In genomic region chr2:12213222-12213621, GRCh38 we compare ENCODE assay signal across 34 cellular contexts.
DNase-seq lines count a peak whose midpoint lies in the region; ATAC-seq and TF ChIP-seq lines count a peak whose summit lies in the region.
"Had no signal": no experiment of that assay in that cellular context is flagged by ENCODE, and none has a peak within 500 bp of the region (broad histone marks: within the 10 kb centered on the region; RNA-seq: fewer than 3 reads in every experiment).

No MANE protein-coding gene starts in this region.

- no peaks in the 10 kb centered on the region for H3K9me3 Mint-ChIP-seq in nephron
- H3K9me3 Mint-ChIP-seq in CD8-positive, alpha-beta memory T cell, result no peaks in the 10 kb centered on the region
- H3K9me3 Mint-ChIP-seq: activated naive CD8-positive, alpha-beta T cell treated with anti-CD3 and anti-CD28 coated beads, Interleukin-2, amount 50 U/mL, for 24 hours; natural killer cell treated with Interleukin-12 subunit alpha and Interleukin-12 subunit beta and Interleukin-15 and Interleukin-18, amount 100 ng/mL, for 72 hours; stimulated activated effector memory CD8-positive, alpha-beta T cell treated with anti-CD3 and anti-CD28 coated beads, Interleukin-12 subunit alpha, Interleukin-12 subunit beta, amount 100 ng/mL, for 72 hours; type B pancreatic cell had no signal

- no peaks in the 10 kb centered on the region for H3K27me3 ChIP-seq in CD8-positive, alpha-beta memory T cell (ENCODE audit: insufficient read depth, low read length, poor library complexity, severe bottlenecking)
- H3K27me3 ChIP-seq: body of pancreas, gastroesophageal sphincter had no signal

- no peaks in the 10 kb centered on the region for H3K36me3 ChIP-seq in CD8-positive, alpha-beta memory T cell (ENCODE audit: insufficient read depth, low read length)
- H3K36me3 ChIP-seq: gastroesophageal sphincter, WERI-Rb-1 had no signal

- H3K4me3 Mint-ChIP-seq in nephron, result no peak overlapping the region
- H3K4me3 Mint-ChIP-seq in CD8-positive, alpha-beta memory T cell, result no peak overlapping the region
- H3K4me3 Mint-ChIP-seq: activated naive CD8-positive, alpha-beta T cell treated with anti-CD3 and anti-CD28 coated beads, Interleukin-2, amount 50 U/mL, for 24 hours; IgD-negative memory B cell; natural killer cell treated with Interleukin-12 subunit alpha and Interleukin-12 subunit beta and Interleukin-15 and Interleukin-18, amount 100 ng/mL, for 72 hours; stimulated activated effector memory CD8-positive, alpha-beta T cell treated with anti-CD3 and anti-CD28 coated beads, Interleukin-12 subunit alpha, Interleukin-12 subunit beta, amount 100 ng/mL, for 72 hours; type B pancreatic cell had no signal

- peaks cover 28% of the 10 kb centered on the region for H3K4me1 Mint-ChIP-seq in nephron
- no peaks in the 10 kb centered on the region for H3K4me1 Mint-ChIP-seq in CD8-positive, alpha-beta memory T cell
- H3K4me1 Mint-ChIP-seq: IgD-negative memory B cell; stimulated activated effector memory CD8-positive, alpha-beta T cell treated with anti-CD3 and anti-CD28 coated beads, Interleukin-12 subunit alpha, Interleukin-12 subunit beta, amount 100 ng/mL, for 72 hours had no signal

- no peak overlapping the region for H3K27ac ChIP-seq in CD8-positive, alpha-beta memory T cell (ENCODE audit: low read depth, low read length)
- H3K27ac ChIP-seq: body of pancreas, gastroesophageal sphincter, GM23248, RWPE1, WERI-Rb-1 had no signal

- H3K36me3 Mint-ChIP-seq in nephron (ENCODE audit: low read depth), result no peaks in the 10 kb centered on the region
- H3K36me3 Mint-ChIP-seq in CD8-positive, alpha-beta memory T cell, result no peaks in the 10 kb centered on the region
- H3K36me3 Mint-ChIP-seq: natural killer cell treated with Interleukin-12 subunit alpha and Interleukin-12 subunit beta and Interleukin-15 and Interleukin-18, amount 100 ng/mL, for 72 hours; stimulated activated effector memory CD8-positive, alpha-beta T cell treated with anti-CD3 and anti-CD28 coated beads, Interleukin-12 subunit alpha, Interleukin-12 subunit beta, amount 100 ng/mL, for 72 hours; type B pancreatic cell had no signal

- peak; percentile 5 for DNase-seq in NCI-H345 (lab: John Stamatoyannopoulos, UW)
- DNase-seq in NCI-H345 treated with DMSO at 0.1 percent for 48 hours (lab: John Stamatoyannopoulos, UW; ENCODE audit: unreplicated experiment), result no peak
- DNase-seq in M059J (ENCODE audit: low read depth), result peak; percentile 5
- DNase-seq in astrocyte of the hippocampus (ENCODE audit: low read depth, low spot score), result peak; percentile 29
- DNase-seq in Right ventricle myocardium inferior (ENCODE audit: missing footprints), result no peak
- DNase-seq in CD8-positive, alpha-beta memory T cell, result no peak
- DNase-seq: 8988T; activated CD4-positive, alpha-beta T cell treated with anti-CD3 and anti-CD28 coated beads for 48 hours; activated CD8-positive, alpha-beta memory T cell treated with anti-CD3 and anti-CD28 coated beads for 24 hours; activated effector memory CD4-positive, alpha-beta T cell treated with anti-CD3 and anti-CD28 coated beads, Interleukin-2, amount 50 U/mL, for 16 hours; activated naive CD8-positive, alpha-beta T cell treated with anti-CD3 and anti-CD28 coated beads, Interleukin-2, amount 50 U/mL, for 24 hours; activated T-cell treated with anti-CD3 and anti-CD28 coated beads for 4 hours; body of pancreas; C1 segment of cervical spinal cord; cerebellar nuclear complex; COR-L47; DMS53; GF-D8; GM23248; left cardiac atrium; mammary epithelial cell; NCI-H1105; NCI-H187; NCI-H2227 treated with DMSO at 0.1 percent for 48 hours; substantia nigra; WERI-Rb-1 had no signal

- POLR2A ChIA-PET in CD8-positive, alpha-beta memory T cell (lab: Charles Lee), result no interaction called here

- intact Hi-C loops in Right ventricle myocardium inferior (cut with DNase I), result no loop called here

- TF ChIP-seq CTCF in nephron (IDR thresholded peaks at IDR 0.05; ENCODE audit: unreplicated experiment in 3 of 3), result no peak

- no peak overlapping the region for H3K4me3 ChIP-seq in CD8-positive, alpha-beta memory T cell (ENCODE audit: low read length)
- H3K4me3 ChIP-seq: body of pancreas, gastroesophageal sphincter, GM23248 had no signal

- CTCF ChIA-PET in CD8-positive, alpha-beta memory T cell (lab: Charles Lee), result no interaction called here

- no peaks in the 10 kb centered on the region for H3K4me1 ChIP-seq in CD8-positive, alpha-beta memory T cell (ENCODE audit: insufficient read depth, low read length)
- H3K4me1 ChIP-seq: gastroesophageal sphincter had no signal

- no peaks in the 10 kb centered on the region for H3K9me3 ChIP-seq in CD8-positive, alpha-beta memory T cell (ENCODE audit: low read length)
- H3K9me3 ChIP-seq: body of pancreas, gastroesophageal sphincter had no signal

- H3K27me3 Mint-ChIP-seq in nephron (ENCODE audit: low read depth), result peaks cover 7% of the 10 kb centered on the region
- peaks cover 0 to 2% of the 10 kb centered on the region in 2 donors for H3K27me3 Mint-ChIP-seq in CD8-positive, alpha-beta memory T cell
- H3K27me3 Mint-ChIP-seq: activated naive CD8-positive, alpha-beta T cell treated with anti-CD3 and anti-CD28 coated beads, Interleukin-2, amount 50 U/mL, for 24 hours; type B pancreatic cell had no signal

- H3K27ac Mint-ChIP-seq in nephron, result peak overlapping the region in 2 of 3 experiments; percentile 15 to 20
- no peak overlapping the region for H3K27ac Mint-ChIP-seq in CD8-positive, alpha-beta memory T cell
- H3K27ac Mint-ChIP-seq: activated naive CD8-positive, alpha-beta T cell treated with anti-CD3 and anti-CD28 coated beads, Interleukin-2, amount 50 U/mL, for 24 hours; IgD-negative memory B cell; natural killer cell treated with Interleukin-12 subunit alpha and Interleukin-12 subunit beta and Interleukin-15 and Interleukin-18, amount 100 ng/mL, for 72 hours; stimulated activated effector memory CD8-positive, alpha-beta T cell treated with anti-CD3 and anti-CD28 coated beads, Interleukin-12 subunit alpha, Interleukin-12 subunit beta, amount 100 ng/mL, for 72 hours; type B pancreatic cell had no signal

- ATAC-seq in Right ventricle myocardium inferior (no peak), HG03159 (IDR thresholded peaks at IDR 0.05; ENCODE audit: unreplicated experiment) (no peak)
- ATAC-seq: activated naive CD8-positive, alpha-beta T cell treated with anti-CD3 and anti-CD28 coated beads, Interleukin-2, amount 50 U/mL, for 24 hours; body of pancreas; gastroesophageal sphincter; left cardiac atrium; natural killer cell treated with Interleukin-12 subunit alpha and Interleukin-12 subunit beta and Interleukin-15 and Interleukin-18, amount 100 ng/mL, for 72 hours; stimulated activated effector memory CD8-positive, alpha-beta T cell treated with anti-CD3 and anti-CD28 coated beads, Interleukin-12 subunit alpha, Interleukin-12 subunit beta, amount 100 ng/mL, for 72 hours had no signal

Comparison
In these comparisons a context has a peak if more than half of its experiments do, and no peak if none do; other contexts are left out.
1. DNase-seq: peak in NCI-H345 (single experiment), M059J (single experiment) and astrocyte of the hippocampus (single experiment); none in NCI-H345 treated with DMSO at 0.1 percent for 48 hours (single experiment), Right ventricle myocardium inferior (single experiment) and CD8-positive, alpha-beta memory T cell (0 of 5).
2. H3K27ac Mint-ChIP-seq: peak in nephron (2 of 3); none in CD8-positive, alpha-beta memory T cell (0 of 8).